1 cellular context compared by ENCODE assay signal in the genomic region with DNA sequence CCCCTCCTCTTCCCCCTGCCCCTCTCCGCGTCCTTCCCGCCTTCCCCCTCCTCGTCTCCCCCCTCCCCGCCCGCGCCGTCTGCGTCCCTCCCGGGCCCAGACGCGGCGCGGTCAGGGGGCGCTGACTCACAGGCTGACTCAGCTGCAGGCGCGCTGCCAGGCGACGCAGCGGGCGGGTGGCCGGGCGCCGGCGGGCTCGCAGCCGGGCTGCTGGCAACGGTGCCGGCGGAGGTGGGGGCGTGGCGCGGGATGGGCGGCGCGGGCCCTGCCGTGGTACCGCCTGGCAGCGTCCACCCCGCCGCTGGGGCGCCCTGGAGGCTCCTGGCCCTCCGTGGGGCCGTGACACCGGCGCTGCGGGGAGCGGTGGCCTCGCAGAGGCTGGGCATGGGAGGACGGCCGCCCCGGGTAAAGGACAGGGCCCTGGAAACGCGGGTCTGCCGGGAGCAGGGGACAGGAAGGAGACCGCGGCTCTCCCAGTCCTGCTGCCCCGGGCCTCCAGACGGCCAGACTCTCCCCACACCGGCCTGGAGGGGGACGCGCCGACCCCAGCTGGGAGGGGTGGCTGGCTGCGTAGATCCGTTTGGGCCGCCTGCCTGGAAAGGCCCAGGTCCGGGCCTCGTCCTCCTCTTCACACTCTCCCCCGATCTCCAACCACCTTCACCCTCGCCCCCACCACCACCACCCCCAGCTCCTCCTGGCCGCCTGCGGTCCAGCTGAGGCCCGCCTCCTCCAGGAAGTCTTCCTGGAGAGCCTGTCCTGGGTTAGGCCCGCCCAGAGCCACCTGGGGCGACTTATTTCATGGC.
A peak's percentile ranks its signal among the peaks of the same experiment; 100 is the strongest.
TF ChIP-seq lines count a peak whose summit lies in the region.

No MANE protein-coding gene starts in this region.

TF ChIP-seq in K562, 482 proteins besides CTCF, POLR2A, EP300 and RAD21 (continued from another document and continues in another):
- TF ChIP-seq, protein P1, sequence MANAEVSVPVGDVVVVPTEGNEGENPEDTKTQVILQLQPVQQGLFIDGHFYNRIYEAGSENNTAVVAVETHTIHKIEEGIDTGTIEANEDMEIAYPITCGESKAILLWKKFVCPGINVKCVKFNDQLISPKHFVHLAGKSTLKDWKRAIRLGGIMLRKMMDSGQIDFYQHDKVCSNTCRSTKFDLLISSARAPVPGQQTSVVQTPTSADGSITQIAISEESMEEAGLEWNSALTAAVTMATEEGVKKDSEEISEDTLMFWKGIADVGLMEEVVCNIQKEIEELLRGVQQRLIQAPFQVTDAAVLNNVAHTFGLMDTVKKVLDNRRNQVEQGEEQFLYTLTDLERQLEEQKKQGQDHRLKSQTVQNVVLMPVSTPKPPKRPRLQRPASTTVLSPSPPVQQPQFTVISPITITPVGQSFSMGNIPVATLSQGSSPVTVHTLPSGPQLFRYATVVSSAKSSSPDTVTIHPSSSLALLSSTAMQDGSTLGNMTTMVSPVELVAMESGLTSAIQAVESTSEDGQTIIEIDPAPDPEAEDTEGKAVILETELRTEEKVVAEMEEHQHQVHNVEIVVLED (CRISPR knock-in tag; IDR thresholded peaks at IDR 0.05): peak; percentile 85
- TF ChIP-seq CHCHD3 (CRISPR knock-in tag; IDR thresholded peaks at IDR 0.05) (no peak), ZNF41 (CRISPR knock-in tag; conservative IDR thresholded peaks at IDR 0.05) (no peak), CBX3 (IDR thresholded peaks at IDR 0.05; ENCODE audit: borderline replicate concordance in 1 of 2, low read length in 2 of 2) (0 out of 3 replicates have a peak, but pooled peaks of 1 of the 2 experiments have one; percentile 17), ZEB2 (IDR thresholded peaks at IDR 0.05) (peak; percentile 40; the same call in 1 of the 2 replicates), ZNF668 (CRISPR knock-in tag; IDR thresholded peaks at IDR 0.05) (no peak), ZNF551 (CRISPR knock-in tag; IDR thresholded peaks at IDR 0.05) (no peak), FOS (IDR thresholded peaks at IDR 0.05; ENCODE audit: extremely low read depth, insufficient read length) (peak; percentile 65), PCBP2 (IDR thresholded peaks at IDR 0.05; ENCODE audit: low read depth, low read length, poor library complexity, severe bottlenecking) (no peak), CEBPB (tag; IDR thresholded peaks at IDR 0.05) (no peak), MECOM (CRISPR knock-in tag; IDR thresholded peaks at IDR 0.05) (no peak), CREB1 (IDR thresholded peaks at IDR 0.05) (peak; percentile 53; the same call in 1 of the 2 replicates), CREB1 (CRISPR knock-in tag; IDR thresholded peaks at IDR 0.05) (no peak; the same call in 1 of the 2 replicates), ZNF77 (CRISPR knock-in tag; IDR thresholded peaks at IDR 0.05) (no peak), NR3C1 (CRISPR knock-in tag; IDR thresholded peaks at IDR 0.05) (no peak), ZNF644 (tag; IDR thresholded peaks at IDR 0.05; ENCODE audit: low read depth) (no peak), MCM3 (IDR thresholded peaks at IDR 0.05) (no peak), TBP (optimal IDR thresholded peaks at IDR 0.05; ENCODE audit: low read depth, low read length) (no peak), ZNF785 (CRISPR knock-in tag; IDR thresholded peaks at IDR 0.05) (no peak), SRSF1 (IDR thresholded peaks at IDR 0.05; ENCODE audit: low read depth, low read length) (no peak), KLF1 (tag; IDR thresholded peaks at IDR 0.05) (0 out of 2 replicates have a peak, but pooled peaks have one; percentile 23), ZNF3 (CRISPR knock-in tag; IDR thresholded peaks at IDR 0.05) (no peak), STAT5B (CRISPR knock-in tag; IDR thresholded peaks at IDR 0.05) (no peak), ZNF24 (IDR thresholded peaks at IDR 0.05) (no peak), ZNF316 (IDR thresholded peaks at IDR 0.05) (0 out of 2 replicates have a peak, but pooled peaks have one; percentile 16), ZNF146 (CRISPR knock-in tag; IDR thresholded peaks at IDR 0.05; ENCODE audit: unreplicated experiment) (no peak)
- TF ChIP-seq, protein P2, sequence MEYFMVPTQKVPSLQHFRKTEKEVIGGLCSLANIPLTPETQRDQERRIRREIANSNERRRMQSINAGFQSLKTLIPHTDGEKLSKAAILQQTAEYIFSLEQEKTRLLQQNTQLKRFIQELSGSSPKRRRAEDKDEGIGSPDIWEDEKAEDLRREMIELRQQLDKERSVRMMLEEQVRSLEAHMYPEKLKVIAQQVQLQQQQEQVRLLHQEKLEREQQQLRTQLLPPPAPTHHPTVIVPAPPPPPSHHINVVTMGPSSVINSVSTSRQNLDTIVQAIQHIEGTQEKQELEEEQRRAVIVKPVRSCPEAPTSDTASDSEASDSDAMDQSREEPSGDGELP (CRISPR knock-in tag; IDR thresholded peaks at IDR 0.05; ENCODE audit: borderline replicate concordance): peak; percentile 59; the same call in 1 of the 2 replicates
- TF ChIP-seq, protein P3, sequence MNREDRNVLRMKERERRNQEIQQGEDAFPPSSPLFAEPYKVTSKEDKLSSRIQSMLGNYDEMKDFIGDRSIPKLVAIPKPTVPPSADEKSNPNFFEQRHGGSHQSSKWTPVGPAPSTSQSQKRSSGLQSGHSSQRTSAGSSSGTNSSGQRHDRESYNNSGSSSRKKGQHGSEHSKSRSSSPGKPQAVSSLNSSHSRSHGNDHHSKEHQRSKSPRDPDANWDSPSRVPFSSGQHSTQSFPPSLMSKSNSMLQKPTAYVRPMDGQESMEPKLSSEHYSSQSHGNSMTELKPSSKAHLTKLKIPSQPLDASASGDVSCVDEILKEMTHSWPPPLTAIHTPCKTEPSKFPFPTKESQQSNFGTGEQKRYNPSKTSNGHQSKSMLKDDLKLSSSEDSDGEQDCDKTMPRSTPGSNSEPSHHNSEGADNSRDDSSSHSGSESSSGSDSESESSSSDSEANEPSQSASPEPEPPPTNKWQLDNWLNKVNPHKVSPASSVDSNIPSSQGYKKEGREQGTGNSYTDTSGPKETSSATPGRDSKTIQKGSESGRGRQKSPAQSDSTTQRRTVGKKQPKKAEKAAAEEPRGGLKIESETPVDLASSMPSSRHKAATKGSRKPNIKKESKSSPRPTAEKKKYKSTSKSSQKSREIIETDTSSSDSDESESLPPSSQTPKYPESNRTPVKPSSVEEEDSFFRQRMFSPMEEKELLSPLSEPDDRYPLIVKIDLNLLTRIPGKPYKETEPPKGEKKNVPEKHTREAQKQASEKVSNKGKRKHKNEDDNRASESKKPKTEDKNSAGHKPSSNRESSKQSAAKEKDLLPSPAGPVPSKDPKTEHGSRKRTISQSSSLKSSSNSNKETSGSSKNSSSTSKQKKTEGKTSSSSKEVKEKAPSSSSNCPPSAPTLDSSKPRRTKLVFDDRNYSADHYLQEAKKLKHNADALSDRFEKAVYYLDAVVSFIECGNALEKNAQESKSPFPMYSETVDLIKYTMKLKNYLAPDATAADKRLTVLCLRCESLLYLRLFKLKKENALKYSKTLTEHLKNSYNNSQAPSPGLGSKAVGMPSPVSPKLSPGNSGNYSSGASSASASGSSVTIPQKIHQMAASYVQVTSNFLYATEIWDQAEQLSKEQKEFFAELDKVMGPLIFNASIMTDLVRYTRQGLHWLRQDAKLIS (CRISPR knock-in tag; IDR thresholded peaks at IDR 0.05): no peak
- TF ChIP-seq, protein P4, sequence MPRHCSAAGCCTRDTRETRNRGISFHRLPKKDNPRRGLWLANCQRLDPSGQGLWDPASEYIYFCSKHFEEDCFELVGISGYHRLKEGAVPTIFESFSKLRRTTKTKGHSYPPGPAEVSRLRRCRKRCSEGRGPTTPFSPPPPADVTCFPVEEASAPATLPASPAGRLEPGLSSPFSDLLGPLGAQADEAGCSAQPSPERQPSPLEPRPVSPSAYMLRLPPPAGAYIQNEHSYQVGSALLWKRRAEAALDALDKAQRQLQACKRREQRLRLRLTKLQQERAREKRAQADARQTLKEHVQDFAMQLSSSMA (CRISPR knock-in tag; IDR thresholded peaks at IDR 0.05): no peak
- TF ChIP-seq, protein P5, sequence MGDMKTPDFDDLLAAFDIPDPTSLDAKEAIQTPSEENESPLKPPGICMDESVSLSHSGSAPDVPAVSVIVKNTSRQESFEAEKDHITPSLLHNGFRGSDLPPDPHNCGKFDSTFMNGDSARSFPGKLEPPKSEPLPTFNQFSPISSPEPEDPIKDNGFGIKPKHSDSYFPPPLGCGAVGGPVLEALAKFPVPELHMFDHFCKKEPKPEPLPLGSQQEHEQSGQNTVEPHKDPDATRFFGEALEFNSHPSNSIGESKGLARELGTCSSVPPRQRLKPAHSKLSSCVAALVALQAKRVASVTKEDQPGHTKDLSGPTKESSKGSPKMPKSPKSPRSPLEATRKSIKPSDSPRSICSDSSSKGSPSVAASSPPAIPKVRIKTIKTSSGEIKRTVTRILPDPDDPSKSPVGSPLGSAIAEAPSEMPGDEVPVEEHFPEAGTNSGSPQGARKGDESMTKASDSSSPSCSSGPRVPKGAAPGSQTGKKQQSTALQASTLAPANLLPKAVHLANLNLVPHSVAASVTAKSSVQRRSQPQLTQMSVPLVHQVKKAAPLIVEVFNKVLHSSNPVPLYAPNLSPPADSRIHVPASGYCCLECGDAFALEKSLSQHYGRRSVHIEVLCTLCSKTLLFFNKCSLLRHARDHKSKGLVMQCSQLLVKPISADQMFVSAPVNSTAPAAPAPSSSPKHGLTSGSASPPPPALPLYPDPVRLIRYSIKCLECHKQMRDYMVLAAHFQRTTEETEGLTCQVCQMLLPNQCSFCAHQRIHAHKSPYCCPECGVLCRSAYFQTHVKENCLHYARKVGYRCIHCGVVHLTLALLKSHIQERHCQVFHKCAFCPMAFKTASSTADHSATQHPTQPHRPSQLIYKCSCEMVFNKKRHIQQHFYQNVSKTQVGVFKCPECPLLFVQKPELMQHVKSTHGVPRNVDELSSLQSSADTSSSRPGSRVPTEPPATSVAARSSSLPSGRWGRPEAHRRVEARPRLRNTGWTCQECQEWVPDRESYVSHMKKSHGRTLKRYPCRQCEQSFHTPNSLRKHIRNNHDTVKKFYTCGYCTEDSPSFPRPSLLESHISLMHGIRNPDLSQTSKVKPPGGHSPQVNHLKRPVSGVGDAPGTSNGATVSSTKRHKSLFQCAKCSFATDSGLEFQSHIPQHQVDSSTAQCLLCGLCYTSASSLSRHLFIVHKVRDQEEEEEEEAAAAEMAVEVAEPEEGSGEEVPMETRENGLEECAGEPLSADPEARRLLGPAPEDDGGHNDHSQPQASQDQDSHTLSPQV (IDR thresholded peaks at IDR 0.05): peak; percentile 79
- TF ChIP-seq, protein P6, sequence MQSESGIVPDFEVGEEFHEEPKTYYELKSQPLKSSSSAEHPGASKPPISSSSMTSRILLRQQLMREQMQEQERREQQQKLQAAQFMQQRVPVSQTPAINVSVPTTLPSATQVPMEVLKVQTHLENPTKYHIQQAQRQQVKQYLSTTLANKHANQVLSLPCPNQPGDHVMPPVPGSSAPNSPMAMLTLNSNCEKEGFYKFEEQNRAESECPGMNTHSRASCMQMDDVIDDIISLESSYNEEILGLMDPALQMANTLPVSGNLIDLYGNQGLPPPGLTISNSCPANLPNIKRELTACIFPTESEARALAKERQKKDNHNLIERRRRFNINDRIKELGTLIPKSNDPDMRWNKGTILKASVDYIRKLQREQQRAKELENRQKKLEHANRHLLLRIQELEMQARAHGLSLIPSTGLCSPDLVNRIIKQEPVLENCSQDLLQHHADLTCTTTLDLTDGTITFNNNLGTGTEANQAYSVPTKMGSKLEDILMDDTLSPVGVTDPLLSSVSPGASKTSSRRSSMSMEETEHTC (IDR thresholded peaks at IDR 0.05): peak; percentile 86
- TF ChIP-seq, protein P7, sequence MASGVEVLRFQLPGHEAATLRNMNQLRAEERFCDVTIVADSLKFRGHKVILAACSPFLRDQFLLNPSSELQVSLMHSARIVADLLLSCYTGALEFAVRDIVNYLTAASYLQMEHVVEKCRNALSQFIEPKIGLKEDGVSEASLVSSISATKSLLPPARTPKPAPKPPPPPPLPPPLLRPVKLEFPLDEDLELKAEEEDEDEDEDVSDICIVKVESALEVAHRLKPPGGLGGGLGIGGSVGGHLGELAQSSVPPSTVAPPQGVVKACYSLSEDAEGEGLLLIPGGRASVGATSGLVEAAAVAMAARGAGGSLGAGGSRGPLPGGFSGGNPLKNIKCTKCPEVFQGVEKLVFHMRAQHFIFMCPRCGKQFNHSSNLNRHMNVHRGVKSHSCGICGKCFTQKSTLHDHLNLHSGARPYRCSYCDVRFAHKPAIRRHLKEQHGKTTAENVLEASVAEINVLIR (CRISPR knock-in tag; IDR thresholded peaks at IDR 0.05): no peak
- TF ChIP-seq, protein P8, sequence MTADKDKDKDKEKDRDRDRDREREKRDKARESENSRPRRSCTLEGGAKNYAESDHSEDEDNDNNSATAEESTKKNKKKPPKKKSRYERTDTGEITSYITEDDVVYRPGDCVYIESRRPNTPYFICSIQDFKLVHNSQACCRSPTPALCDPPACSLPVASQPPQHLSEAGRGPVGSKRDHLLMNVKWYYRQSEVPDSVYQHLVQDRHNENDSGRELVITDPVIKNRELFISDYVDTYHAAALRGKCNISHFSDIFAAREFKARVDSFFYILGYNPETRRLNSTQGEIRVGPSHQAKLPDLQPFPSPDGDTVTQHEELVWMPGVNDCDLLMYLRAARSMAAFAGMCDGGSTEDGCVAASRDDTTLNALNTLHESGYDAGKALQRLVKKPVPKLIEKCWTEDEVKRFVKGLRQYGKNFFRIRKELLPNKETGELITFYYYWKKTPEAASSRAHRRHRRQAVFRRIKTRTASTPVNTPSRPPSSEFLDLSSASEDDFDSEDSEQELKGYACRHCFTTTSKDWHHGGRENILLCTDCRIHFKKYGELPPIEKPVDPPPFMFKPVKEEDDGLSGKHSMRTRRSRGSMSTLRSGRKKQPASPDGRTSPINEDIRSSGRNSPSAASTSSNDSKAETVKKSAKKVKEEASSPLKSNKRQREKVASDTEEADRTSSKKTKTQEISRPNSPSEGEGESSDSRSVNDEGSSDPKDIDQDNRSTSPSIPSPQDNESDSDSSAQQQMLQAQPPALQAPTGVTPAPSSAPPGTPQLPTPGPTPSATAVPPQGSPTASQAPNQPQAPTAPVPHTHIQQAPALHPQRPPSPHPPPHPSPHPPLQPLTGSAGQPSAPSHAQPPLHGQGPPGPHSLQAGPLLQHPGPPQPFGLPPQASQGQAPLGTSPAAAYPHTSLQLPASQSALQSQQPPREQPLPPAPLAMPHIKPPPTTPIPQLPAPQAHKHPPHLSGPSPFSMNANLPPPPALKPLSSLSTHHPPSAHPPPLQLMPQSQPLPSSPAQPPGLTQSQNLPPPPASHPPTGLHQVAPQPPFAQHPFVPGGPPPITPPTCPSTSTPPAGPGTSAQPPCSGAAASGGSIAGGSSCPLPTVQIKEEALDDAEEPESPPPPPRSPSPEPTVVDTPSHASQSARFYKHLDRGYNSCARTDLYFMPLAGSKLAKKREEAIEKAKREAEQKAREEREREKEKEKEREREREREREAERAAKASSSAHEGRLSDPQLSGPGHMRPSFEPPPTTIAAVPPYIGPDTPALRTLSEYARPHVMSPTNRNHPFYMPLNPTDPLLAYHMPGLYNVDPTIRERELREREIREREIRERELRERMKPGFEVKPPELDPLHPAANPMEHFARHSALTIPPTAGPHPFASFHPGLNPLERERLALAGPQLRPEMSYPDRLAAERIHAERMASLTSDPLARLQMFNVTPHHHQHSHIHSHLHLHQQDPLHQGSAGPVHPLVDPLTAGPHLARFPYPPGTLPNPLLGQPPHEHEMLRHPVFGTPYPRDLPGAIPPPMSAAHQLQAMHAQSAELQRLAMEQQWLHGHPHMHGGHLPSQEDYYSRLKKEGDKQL (CRISPR knock-in tag; IDR thresholded peaks at IDR 0.05; ENCODE audit: borderline replicate concordance): no peak
- TF ChIP-seq, protein P9, sequence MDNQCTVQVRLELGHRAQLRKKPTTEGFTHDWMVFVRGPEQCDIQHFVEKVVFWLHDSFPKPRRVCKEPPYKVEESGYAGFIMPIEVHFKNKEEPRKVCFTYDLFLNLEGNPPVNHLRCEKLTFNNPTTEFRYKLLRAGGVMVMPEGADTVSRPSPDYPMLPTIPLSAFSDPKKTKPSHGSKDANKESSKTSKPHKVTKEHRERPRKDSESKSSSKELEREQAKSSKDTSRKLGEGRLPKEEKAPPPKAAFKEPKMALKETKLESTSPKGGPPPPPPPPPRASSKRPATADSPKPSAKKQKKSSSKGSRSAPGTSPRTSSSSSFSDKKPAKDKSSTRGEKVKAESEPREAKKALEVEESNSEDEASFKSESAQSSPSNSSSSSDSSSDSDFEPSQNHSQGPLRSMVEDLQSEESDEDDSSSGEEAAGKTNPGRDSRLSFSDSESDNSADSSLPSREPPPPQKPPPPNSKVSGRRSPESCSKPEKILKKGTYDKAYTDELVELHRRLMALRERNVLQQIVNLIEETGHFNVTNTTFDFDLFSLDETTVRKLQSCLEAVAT (IDR thresholded peaks at IDR 0.05): peak in 1 of 2 experiments; percentile 48; a peak in 1 of 4 replicates
